In the genomic region with DNA sequence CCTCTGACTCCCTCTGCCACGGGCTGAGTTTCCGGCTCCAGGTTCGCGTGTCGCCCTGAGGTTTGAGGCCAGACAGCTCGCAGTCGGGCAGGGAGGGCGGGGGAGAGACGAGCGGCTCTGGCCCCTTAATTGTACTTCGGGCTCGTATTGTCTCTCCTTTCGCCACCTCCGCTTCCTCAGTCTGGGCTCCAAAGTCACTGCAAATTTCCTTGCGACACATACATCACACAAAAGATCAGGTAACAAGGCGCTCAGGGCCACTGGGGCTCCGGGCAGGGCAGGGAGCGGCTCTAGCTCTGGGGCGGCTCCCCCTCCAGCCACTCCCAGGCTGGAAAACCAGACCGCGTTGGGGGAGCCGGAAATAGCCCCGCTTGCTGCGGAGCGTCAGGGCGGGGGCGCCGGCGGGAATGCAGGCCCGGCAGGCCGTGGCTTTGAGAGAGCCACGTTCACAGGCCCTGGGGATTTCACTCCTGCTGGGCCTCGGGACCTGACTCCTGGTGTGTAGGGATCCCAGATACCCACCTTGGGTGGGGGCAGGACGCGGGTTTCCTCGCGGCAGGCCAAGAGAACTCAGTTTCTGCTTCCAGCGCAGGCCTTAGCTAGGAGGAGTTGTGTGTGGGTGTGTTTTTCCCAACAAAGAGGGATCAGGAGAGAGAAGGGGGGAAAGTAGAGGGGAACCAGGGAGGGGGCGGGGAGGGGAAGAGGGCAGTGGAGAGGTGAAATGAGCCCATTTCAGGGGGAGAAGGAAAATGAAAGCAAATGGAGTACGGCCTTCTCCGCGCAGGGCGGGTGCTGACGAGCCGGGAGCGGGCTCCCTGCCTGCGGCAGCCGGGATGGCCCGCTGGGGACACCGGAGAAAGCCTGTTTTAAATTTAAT, we compare ENCODE assay signal across 7 cellular contexts. TPM values are rescaled to one million over a fixed set of nuclear protein-coding genes. Genes with fewer than 3 reads are reported as not detected.
A peak's percentile ranks its signal among the peaks of the same experiment; 100 is the strongest.
DNase-seq lines count a peak whose midpoint lies in the region; ATAC-seq and TF ChIP-seq lines count a peak whose summit lies in the region.

No MANE protein-coding gene starts in this region.

- peak; percentile 66 for DNase-seq in NCI-H2196 (lab: John Stamatoyannopoulos, UW; ENCODE audit: unreplicated experiment)
- no peak for DNase-seq in choroid plexus epithelial cell (ENCODE audit: low read depth)
- DNase-seq in amniotic stem cell (lab: John Stamatoyannopoulos, UW), result no peak

- no peaks in the 10 kb centered on the region for H3K9me3 ChIP-seq in mononuclear cell (ENCODE audit: low read depth, low read length)

- H3K4me3 ChIP-seq in choroid plexus epithelial cell (ENCODE audit: low read depth, low read length) (peak overlapping the region; percentile 46), mononuclear cell (ENCODE audit: low read length) (peak overlapping the region; percentile 25)

- peaks cover 98% of the 10 kb centered on the region for H3K27me3 ChIP-seq in mononuclear cell (ENCODE audit: insufficient read depth, low read length)

- no peak for TF ChIP-seq CTCF in choroid plexus epithelial cell (conservative IDR thresholded peaks at IDR 0.05; ENCODE audit: low read depth, low read length)

- ATAC-seq in GM19455 (IDR thresholded peaks at IDR 0.05; ENCODE audit: unreplicated experiment) (no peak), GM18520 (IDR thresholded peaks at IDR 0.05; ENCODE audit: unreplicated experiment) (no peak)

- peak; percentile 28 for TF ChIP-seq POLR2A in GM19193 (IDR thresholded peaks at IDR 0.05; ENCODE audit: extremely low read depth, insufficient read depth, insufficient read length)

- peaks cover 27% of the 10 kb centered on the region for H3K4me1 ChIP-seq in mononuclear cell (ENCODE audit: insufficient read depth, low read length)

RNA-seq across cellular contexts. Expression of gene HOXC9, which starts 4.4 kb away (rescaled TPM):
- not detected for total RNA-seq in mononuclear cell

RNA-seq across cellular contexts. Expression of gene HOXC10, which starts 10.6 kb away (rescaled TPM):
- not detected for total RNA-seq in mononuclear cell

RNA-seq across cellular contexts. Expression of gene HOXC8, which starts 13.2 kb away (rescaled TPM):
- total RNA-seq in mononuclear cell, result not detected

RNA-seq across cellular contexts. Expression of gene HOTAIR, which starts 20.8 kb away (rescaled TPM):
- not detected for total RNA-seq in mononuclear cell

RNA-seq across cellular contexts. Expression of gene HOXC11, which starts 22.6 kb away (rescaled TPM):
- total RNA-seq in mononuclear cell, result not detected
